In the genomic region with DNA sequence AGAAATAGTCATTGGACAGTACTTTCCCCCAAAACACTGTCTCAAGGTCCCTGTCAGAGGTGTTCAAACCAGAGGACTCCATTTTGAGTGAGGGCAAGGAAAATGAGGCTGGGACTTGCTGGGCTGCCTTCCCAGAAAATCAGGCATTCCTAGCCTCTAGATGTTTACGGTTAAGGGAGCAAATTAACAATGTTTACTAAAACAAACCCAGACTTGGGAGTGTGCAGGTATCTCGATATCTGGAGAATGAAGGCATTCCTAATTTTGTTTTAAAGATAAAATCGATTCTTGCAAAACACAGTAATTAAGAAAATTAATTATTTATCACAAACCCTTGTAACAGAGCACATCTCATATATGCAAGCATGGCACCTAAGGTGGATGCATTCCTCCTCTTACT, we compare ENCODE assay signal across 20 cellular contexts.
"Had no signal": no experiment of that assay in that cellular context is flagged by ENCODE, and none has a peak within 500 bp of the region (broad histone marks: within the 10 kb centered on the region; RNA-seq: fewer than 3 reads in every experiment).

No MANE protein-coding gene starts in this region.

- H3K9me3 ChIP-seq: gastrocnemius medialis, neutrophil, right lobe of liver, stomach, thyroid gland had no signal

- H3K4me1 ChIP-seq: gastrocnemius medialis, parathyroid adenoma had no signal

- H3K79me2 ChIP-seq: parathyroid adenoma had no signal

- ATAC-seq: gastrocnemius medialis; left lobe of liver; natural killer cell; right lobe of liver; stimulated activated effector memory CD8-positive, alpha-beta T cell treated with anti-CD3 and anti-CD28 coated beads, Interleukin-12 subunit alpha, Interleukin-12 subunit beta, amount 100 ng/mL, for 72 hours had no signal

- H3K9ac ChIP-seq: parathyroid adenoma had no signal

- H3K4me3 ChIP-seq: dorsolateral prefrontal cortex, gastrocnemius medialis, lung, right lobe of liver, stomach, thyroid gland had no signal

- H3K27ac ChIP-seq: dorsolateral prefrontal cortex, gastrocnemius medialis, neutrophil, parathyroid adenoma, right lobe of liver, stomach, thyroid gland had no signal

- H3K36me3 ChIP-seq: gastrocnemius medialis, neutrophil, right lobe of liver, stomach, thyroid gland had no signal

- H2AFZ ChIP-seq: parathyroid adenoma had no signal

- FAIRE-seq: colon, kidney, small intestine had no signal

- DNase-seq: dorsolateral prefrontal cortex; effector CD4-positive, alpha-beta T cell; foreskin fibroblast; gastrocnemius medialis; head of caudate nucleus; kidney; natural killer cell; right lobe of liver; small intestine; stimulated activated CD4-positive, alpha-beta T cell treated with anti-CD3 and anti-CD28 coated beads, Interleukin-15, amount 100 ng/mL, for 24 hours; stimulated activated CD4-positive, alpha-beta T cell treated with anti-CD3 and anti-CD28 coated beads, Interleukin-2, amount 100 ng/mL, for 48 hours; stimulated activated naive CD4-positive, alpha-beta T cell treated with Interleukin-2 at 50 U/mL for 16 hours; stomach; thyroid gland had no signal

- H3K27me3 ChIP-seq: dorsolateral prefrontal cortex, gastrocnemius medialis, neutrophil, right lobe of liver, stomach, thyroid gland had no signal
